Comparison of ENCODE assay signal across 10 cellular contexts in the genomic region with DNA sequence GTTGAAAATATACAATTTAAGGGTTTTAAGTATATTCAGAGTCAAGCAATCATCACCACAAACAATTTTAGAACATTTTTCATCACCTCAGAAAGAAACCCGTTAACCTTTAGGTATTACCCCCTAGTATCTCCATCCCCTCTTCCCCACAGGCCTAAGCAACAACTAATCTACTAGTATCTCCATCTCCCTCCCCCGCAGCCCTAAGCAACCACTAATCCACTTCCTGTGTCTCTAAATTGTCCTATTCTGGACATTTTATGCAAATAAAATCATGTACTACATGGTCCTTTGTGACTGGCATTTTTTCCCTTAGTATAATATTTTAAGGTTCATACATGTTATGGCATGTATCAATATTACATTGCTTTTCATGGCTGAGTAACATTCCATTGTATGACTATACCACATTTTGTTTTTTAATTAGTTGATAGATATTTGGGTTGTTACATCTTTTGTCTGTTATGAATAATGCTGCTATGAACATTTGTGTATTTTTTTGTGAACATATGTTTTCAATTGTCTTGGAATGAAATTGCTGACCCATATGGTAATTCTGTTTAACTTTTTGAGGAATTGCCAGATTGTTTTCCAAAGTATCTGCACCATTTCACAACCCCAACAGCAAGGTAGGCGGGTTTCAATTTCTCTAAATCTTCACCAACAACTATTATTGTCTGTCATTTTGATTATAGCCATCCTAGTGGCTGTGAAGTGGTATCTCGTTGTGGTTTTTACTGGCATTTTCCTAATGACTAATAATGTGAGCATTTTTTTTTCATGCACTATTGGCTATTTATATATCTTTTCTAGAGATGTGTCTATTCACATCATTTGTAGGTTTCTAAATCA.
DNase-seq lines count a peak whose midpoint lies in the region; ATAC-seq lines count a peak whose summit lies in the region.
"Had no signal": no experiment of that assay in that cellular context is flagged by ENCODE, and none has a peak within 500 bp of the region (broad histone marks: within the 10 kb centered on the region; RNA-seq: fewer than 3 reads in every experiment).

No MANE protein-coding gene starts in this region.

- DNase-seq in HCEC 1CT (peak; percentile 81), RPMI7951 (ENCODE audit: low read depth) (peak; percentile 82), T-helper 17 cell (no peak), NCI-H345 treated with DMSO at 0.1 percent for 48 hours (lab: John Stamatoyannopoulos, UW; ENCODE audit: unreplicated experiment) (no peak)
- DNase-seq in naive thymus-derived CD8-positive, alpha-beta T cell, result no peak
- DNase-seq: aorta, MG63 had no signal

- peaks cover 0 to 5% (median 0%) of the 10 kb centered on the region in 9 donors for H3K9me3 Mint-ChIP-seq in naive thymus-derived CD8-positive, alpha-beta T cell

- H3K4me3 Mint-ChIP-seq in naive thymus-derived CD8-positive, alpha-beta T cell, result peak overlapping the region in 1 of 10 donors; percentile 4
- no peak overlapping the region for H3K4me3 Mint-ChIP-seq in T-helper 17 cell

- H3K4me1 Mint-ChIP-seq in naive thymus-derived CD8-positive, alpha-beta T cell, result peaks cover 17 to 33% (median 31%) of the 10 kb centered on the region in 4 donors
- H3K4me1 Mint-ChIP-seq in T-helper 17 cell, result peaks cover 26% of the 10 kb centered on the region

- peak overlapping the region in 6 of 10 donors; percentile 2 to 58 (median 40) for H3K27ac Mint-ChIP-seq in naive thymus-derived CD8-positive, alpha-beta T cell
- H3K27ac Mint-ChIP-seq in T-helper 17 cell, result no peak overlapping the region

- no peaks in the 10 kb centered on the region for H3K27me3 Mint-ChIP-seq in naive thymus-derived CD8-positive, alpha-beta T cell
- no peaks in the 10 kb centered on the region for H3K27me3 Mint-ChIP-seq in T-helper 17 cell

- no peaks in the 10 kb centered on the region for H3K9me3 ChIP-seq in T-helper 17 cell (ENCODE audit: control insufficient read depth, low read length, poor library complexity, severe bottlenecking)
- H3K9me3 ChIP-seq: gastroesophageal sphincter, MG63 had no signal

- POLR2A ChIA-PET in naive thymus-derived CD8-positive, alpha-beta T cell (lab: Charles Lee), result no interaction called here

- ATAC-seq in GM18517 (IDR thresholded peaks at IDR 0.05; ENCODE audit: unreplicated experiment), result peak; percentile 67
- no peak for ATAC-seq in naive thymus-derived CD8-positive, alpha-beta T cell
- ATAC-seq in T-helper 17 cell, result no peak
- no peak for ATAC-seq in GM19035 (IDR thresholded peaks at IDR 0.05; ENCODE audit: unreplicated experiment)
- ATAC-seq: gastroesophageal sphincter had no signal

- peaks cover 0 to 2% (median 0%) of the 10 kb centered on the region in 3 donors for H3K36me3 Mint-ChIP-seq in naive thymus-derived CD8-positive, alpha-beta T cell
- peaks cover 2% of the 10 kb centered on the region for H3K36me3 Mint-ChIP-seq in T-helper 17 cell (ENCODE audit: low read depth)

Comparison
In these comparisons a context has a peak if more than half of its experiments do, and no peak if none do; other contexts are left out.
1. DNase-seq: peak in HCEC 1CT (single experiment) and RPMI7951 (single experiment); none in naive thymus-derived CD8-positive, alpha-beta T cell (0 of 10), T-helper 17 cell (0 of 3) and NCI-H345 treated with DMSO at 0.1 percent for 48 hours (single experiment).